In the genomic region with DNA sequence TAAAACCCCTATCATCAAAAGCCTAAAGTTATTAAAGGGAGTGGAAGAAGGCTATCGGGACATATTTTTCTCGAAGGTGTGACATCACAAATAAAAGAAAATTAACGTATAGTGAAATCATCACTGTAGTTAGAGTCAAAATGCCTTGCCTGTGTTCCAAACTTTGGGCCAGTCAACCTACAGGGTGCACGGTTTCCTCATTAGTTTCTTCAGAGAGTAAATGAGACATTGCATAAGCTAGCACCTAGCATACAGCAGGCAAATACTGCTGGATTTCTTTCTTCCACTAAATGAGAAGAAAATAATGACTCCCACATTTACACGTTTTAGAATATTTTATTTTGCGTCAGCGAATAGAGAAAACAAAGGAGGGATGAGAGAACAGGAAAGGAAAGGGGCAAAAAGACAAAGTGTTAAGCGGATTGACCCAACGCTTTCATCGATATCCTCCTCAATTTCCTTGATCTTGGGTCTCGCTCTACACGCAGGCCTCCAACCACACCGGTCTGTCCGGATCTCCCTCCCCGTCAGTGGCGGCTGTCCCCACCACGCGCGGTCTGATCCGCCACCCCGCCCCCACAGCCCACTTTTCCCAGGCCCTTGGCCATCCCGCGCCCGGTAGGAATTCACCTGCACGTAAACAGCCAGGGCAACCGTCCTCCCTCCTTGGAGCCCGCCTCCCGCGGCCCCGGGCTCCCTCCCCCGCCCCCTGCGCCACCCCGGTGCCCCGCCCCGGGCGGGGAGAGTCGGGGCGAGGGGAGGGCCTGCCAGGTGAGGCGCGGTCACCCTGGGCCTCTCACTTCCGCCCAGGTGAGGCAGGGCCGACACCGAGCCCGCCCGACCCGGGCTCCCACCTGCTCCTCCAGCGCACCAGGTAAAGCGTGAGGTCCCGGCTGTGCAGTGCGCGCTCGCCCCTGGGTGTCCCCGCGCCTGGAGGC, we compare ENCODE assay signal across 8 cellular contexts. TPM values are rescaled to one million over a fixed set of nuclear protein-coding genes. Genes with fewer than 3 reads are reported as not detected.
DNase-seq lines count a peak whose midpoint lies in the region; ATAC-seq, FAIRE-seq and TF ChIP-seq lines count a peak whose summit lies in the region.

PATJ (plus strand) TSS at position 799 of the 938 bp plus-strand sequence. CDS start 20,413 bp downstream, outside the sequence.

- no peaks in the 10 kb centered on the region for H3K9me3 Mint-ChIP-seq in activated CD8-positive, alpha-beta memory T cell treated with anti-CD3 and anti-CD28 coated beads, Interleukin-2, amount 10 ng/mL, durations not matched to agents 7 days and 5 days (ENCODE audit: low read depth)

- DNase-seq in DMS153 (lab: John Stamatoyannopoulos, UW) (peak; percentile 52), DMS153 treated with DMSO at 0.1 percent for 48 hours (lab: John Stamatoyannopoulos, UW; ENCODE audit: unreplicated experiment) (no peak), NCI-H2196 (lab: John Stamatoyannopoulos, UW; ENCODE audit: unreplicated experiment) (peak; percentile 90), endothelial cell of umbilical vein (ENCODE audit: low read depth, low spot score) (peak; percentile 28)
- DNase-seq in activated CD8-positive, alpha-beta memory T cell treated with anti-CD3 and anti-CD28 coated beads, Interleukin-2, amount 10 ng/mL, durations not matched to agents 7 days and 5 days = peak; percentile 63
- peak; percentile 25 to 59 for DNase-seq in stimulated activated CD8-positive, alpha-beta memory T cell treated with anti-CD3 and anti-CD28 coated beads, Interleukin-7, amount 100 ng/mL, for 4 hours (ENCODE audit: low read depth in 2 of 2)

- peak within 1 kb of the TSS; percentile 64 for H3K4me2 ChIP-seq in endothelial cell of umbilical vein (ENCODE audit: insufficient read depth, low read length)

- H3K9ac ChIP-seq in endothelial cell of umbilical vein (replicated peaks; ENCODE audit: extremely low read depth, insufficient read depth, low read length) = peak within 1 kb of the TSS; percentile 88
- H3K9ac ChIP-seq in muscle layer of colon (ENCODE audit: low read length) = peak within 1 kb of the TSS; percentile 91

- no TSS peak for BruUV-seq in endothelial cell of umbilical vein (replicated peaks; lab: Mats Ljungman, UMichigan)

- H3K9me3 ChIP-seq in endothelial cell of umbilical vein (replicated peaks; ENCODE audit: control insufficient read depth, insufficient read depth, low read length) (no peaks in the 10 kb centered on the region), muscle layer of colon (ENCODE audit: low read length) (no peaks in the 10 kb centered on the region)

- ATAC-seq in HG02759 (IDR thresholded peaks at IDR 0.05; ENCODE audit: unreplicated experiment) = peak; percentile 88
- peak; percentile 88 for ATAC-seq in activated CD8-positive, alpha-beta memory T cell treated with anti-CD3 and anti-CD28 coated beads, Interleukin-2, amount 10 ng/mL, durations not matched to agents 7 days and 5 days

- peak within 1 kb of the TSS; percentile 93 for H3K4me3 Mint-ChIP-seq in activated CD8-positive, alpha-beta memory T cell treated with anti-CD3 and anti-CD28 coated beads, Interleukin-2, amount 10 ng/mL, durations not matched to agents 7 days and 5 days

- intact Hi-C loops in endothelial cell of umbilical vein (cut with micrococcal nuclease) = loop anchor here (1.0 to 5.0 kb wide), 2 partner anchors 17 to 100 kb away; partner anchors contain the start of gene TM2D1

- TF ChIP-seq POLR2A in endothelial cell of umbilical vein (IDR thresholded peaks at IDR 0.05; ENCODE audit: low read depth, low read length) = no peak

- no peak for TF ChIP-seq CTCF in endothelial cell of umbilical vein (IDR thresholded peaks at IDR 0.05; ENCODE audit: extremely low read depth in 1 of 2, insufficient read depth in 1 of 2, low read depth in 1 of 2, low read length in 2 of 2)

- no peaks in the 10 kb centered on the region for H3K4me1 ChIP-seq in endothelial cell of umbilical vein (ENCODE audit: control insufficient read depth, extremely low read depth, insufficient read depth, low read length)
- H3K4me1 ChIP-seq in muscle layer of colon (ENCODE audit: insufficient read depth, low read length) = peaks cover 20% of the 10 kb centered on the region

- peaks cover 27% of the 10 kb centered on the region for H3K4me1 Mint-ChIP-seq in activated CD8-positive, alpha-beta memory T cell treated with anti-CD3 and anti-CD28 coated beads, Interleukin-2, amount 10 ng/mL, durations not matched to agents 7 days and 5 days

- H3K79me2 ChIP-seq in endothelial cell of umbilical vein (ENCODE audit: control insufficient read depth, insufficient read depth, low read length) = no peaks in the 10 kb centered on the region

- no peaks in the 10 kb centered on the region for H3K27me3 Mint-ChIP-seq in activated CD8-positive, alpha-beta memory T cell treated with anti-CD3 and anti-CD28 coated beads, Interleukin-2, amount 10 ng/mL, durations not matched to agents 7 days and 5 days

- H3K4me3 ChIP-seq in endothelial cell of umbilical vein (replicated peaks in 1 of 3; ENCODE audit: insufficient read depth in 1 of 3, low read depth in 1 of 3, low read length in 3 of 3) (peak within 1 kb of the TSS; percentile 21 to 76 (median 47)), muscle layer of colon (ENCODE audit: low read depth in 1 of 2, low read length in 2 of 2) (peak within 1 kb of the TSS; percentile 83 to 91)

- dilution Hi-C loops in endothelial cell of umbilical vein (cut with MboI; ENCODE audit: extremely low pct_ligation_motif_present, low sequenced_read_pairs) = no loop called here

- peak; percentile 62 for FAIRE-seq in endothelial cell of umbilical vein (lab: Jason Lieb, UNC)

- H3K36me3 ChIP-seq in endothelial cell of umbilical vein (ENCODE audit: control insufficient read depth in 2 of 2, extremely low read depth in 1 of 2, insufficient read depth in 2 of 2, low read length in 2 of 2) = no peaks in the 10 kb centered on the region
- no peaks in the 10 kb centered on the region for H3K36me3 ChIP-seq in muscle layer of colon (ENCODE audit: insufficient read depth, low read length)

- H4K20me1 ChIP-seq in endothelial cell of umbilical vein (replicated peaks; ENCODE audit: control insufficient read depth, extremely low read depth, insufficient read depth, low read length) = no peaks in the 10 kb centered on the region

- H3K27me3 ChIP-seq in endothelial cell of umbilical vein (ENCODE audit: control insufficient read depth in 2 of 2, insufficient read depth in 2 of 2, low read length in 2 of 2) (no peaks in the 10 kb centered on the region), muscle layer of colon (ENCODE audit: control insufficient read depth in 1 of 2, insufficient read depth in 2 of 2, low read length in 2 of 2) (no peaks in the 10 kb centered on the region)

- POLR2A ChIA-PET in endothelial cell of umbilical vein (lab: Charles Lee) = no interaction called here

- H2AFZ ChIP-seq in endothelial cell of umbilical vein (ENCODE audit: low read depth, low read length) = peak within 1 kb of the TSS; percentile 99

- CTCF ChIA-PET in activated CD8-positive, alpha-beta memory T cell treated with anti-CD3 and anti-CD28 coated beads, Interleukin-2, amount 10 ng/mL, durations not matched to agents 7 days and 5 days (lab: Charles Lee) = no interaction called here
- CTCF ChIA-PET in endothelial cell of umbilical vein (lab: Charles Lee) = no interaction called here

- H3K36me3 Mint-ChIP-seq in activated CD8-positive, alpha-beta memory T cell treated with anti-CD3 and anti-CD28 coated beads, Interleukin-2, amount 10 ng/mL, durations not matched to agents 7 days and 5 days = peaks cover 3% of the 10 kb centered on the region

- H3K27ac ChIP-seq in endothelial cell of umbilical vein (ENCODE audit: insufficient read depth, low read depth, low read length) (peak within 1 kb of the TSS; percentile 40), muscle layer of colon (ENCODE audit: low read depth, low read length) (peak within 1 kb of the TSS; percentile 84)

- peak within 1 kb of the TSS; percentile 82 for H3K27ac Mint-ChIP-seq in activated CD8-positive, alpha-beta memory T cell treated with anti-CD3 and anti-CD28 coated beads, Interleukin-2, amount 10 ng/mL, durations not matched to agents 7 days and 5 days

- H3K9me1 ChIP-seq in endothelial cell of umbilical vein (replicated peaks; ENCODE audit: control insufficient read depth, extremely low read depth, insufficient read depth, low read length) = no peaks in the 10 kb centered on the region

TF ChIP-seq in endothelial cell of umbilical vein, 7 proteins besides CTCF, POLR2A, EP300 and RAD21:
- TF ChIP-seq GATA2 (IDR thresholded peaks at IDR 0.05; ENCODE audit: insufficient read depth, insufficient read length, low read depth, low read length) (no peak), POLR2AphosphoS5 (IDR thresholded peaks at IDR 0.05; ENCODE audit: insufficient read depth, low read depth, low read length) (no peak), MYC (IDR thresholded peaks at IDR 0.05; ENCODE audit: low read depth, low read length) (no peak), JUN (IDR thresholded peaks at IDR 0.05; ENCODE audit: borderline replicate concordance, insufficient read depth, insufficient read length, low read depth) (no peak), EZH2 (IDR thresholded peaks at IDR 0.05; ENCODE audit: borderline replicate concordance, low read depth, low read length, severe bottlenecking) (no peak), MAX (IDR thresholded peaks at IDR 0.05; ENCODE audit: insufficient read depth, insufficient read length) (no peak), FOS (IDR thresholded peaks at IDR 0.05; ENCODE audit: borderline replicate concordance, insufficient read depth, low read length) (no peak)

RNA-seq across cellular contexts. Expression of gene PATJ, which starts in this region (rescaled TPM):
- 10 to 100 TPM in 1 of 2 experiments, 1 to 10 TPM in 1; 6.8 to 13.7 TPM for total RNA-seq in activated CD8-positive, alpha-beta memory T cell treated with anti-CD3 and anti-CD28 coated beads, Interleukin-2, amount 10 ng/mL, durations not matched to agents 7 days and 5 days
- total RNA-seq in endothelial cell of umbilical vein = 3.0 and 4.2 TPM in 2 replicates
- 0.57 and 1.1 TPM in 2 replicates for polyA plus RNA-seq in endothelial cell of umbilical vein
- polyA plus RNA-seq in endothelial cell of umbilical vein (2011; cell fraction: cytosol; rRNA removed) = 0.80 and 0.92 TPM in 2 replicates
- 2.6 and 3.4 TPM in 2 replicates for polyA plus RNA-seq in endothelial cell of umbilical vein (2011; cell fraction: nucleus; rRNA removed)
- 1.3 and 1.7 TPM in 2 replicates for polyA plus RNA-seq in endothelial cell of umbilical vein (2012)
- 4.2 and 7.9 TPM in 2 replicates for polyA minus RNA-seq in endothelial cell of umbilical vein
- polyA minus RNA-seq in endothelial cell of umbilical vein (2011; cell fraction: cytosol; rRNA and poly(A)+ RNA removed) = 10.0 TPM
- 8.7 and 11.9 TPM in 2 replicates for polyA minus RNA-seq in endothelial cell of umbilical vein (2011; cell fraction: nucleus; rRNA and poly(A)+ RNA removed)
